ENCODE assay signal across 11 cellular contexts in the genomic region with DNA sequence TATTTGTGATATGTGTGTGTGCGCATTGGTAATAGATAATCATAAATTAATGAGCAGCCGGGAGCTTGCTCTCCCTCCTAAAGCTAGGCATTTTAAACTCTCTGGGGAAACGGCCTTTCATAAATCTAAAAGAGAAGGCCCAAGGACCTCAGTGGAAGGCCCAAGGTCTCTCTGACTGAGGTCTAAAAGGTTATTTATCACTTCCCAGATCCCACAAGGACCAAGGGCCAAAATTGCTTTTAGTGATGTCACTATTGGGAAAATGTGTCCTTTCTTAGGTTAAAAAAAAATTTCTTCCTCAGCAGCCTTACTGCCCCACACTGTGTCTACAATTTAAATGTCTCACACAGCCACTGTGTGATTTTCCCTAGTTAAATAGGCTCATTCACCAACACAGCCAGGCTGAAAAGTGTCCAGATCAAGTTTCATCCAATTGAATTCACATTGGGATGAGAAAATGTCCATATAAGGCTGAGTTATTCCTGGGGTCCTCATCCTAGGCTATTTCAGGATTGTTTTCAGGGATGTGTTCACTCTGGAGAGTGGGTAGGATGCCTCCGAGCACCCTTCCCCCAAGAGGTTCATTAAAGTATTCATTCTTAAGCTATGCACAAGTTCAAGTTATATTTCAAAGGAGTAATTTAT. TPM values are rescaled to one million over a fixed set of nuclear protein-coding genes. Genes with fewer than 3 reads are reported as not detected.
DNase-seq lines count a peak whose midpoint lies in the region; ATAC-seq and TF ChIP-seq lines count a peak whose summit lies in the region.
"Had no signal": no experiment of that assay in that cellular context is flagged by ENCODE, and none has a peak within 500 bp of the region (broad histone marks: within the 10 kb centered on the region; RNA-seq: fewer than 3 reads in every experiment).

No MANE protein-coding gene starts in this region.

- H3K27ac ChIP-seq in muscle layer of duodenum (ENCODE audit: low read length) = peak overlapping the region; percentile 98
- peak overlapping the region; percentile 68 to 98 (median 84) for H3K27ac ChIP-seq in tibial nerve

- no peak for TF ChIP-seq EP300 in tibial nerve (IDR thresholded peaks at IDR 0.05)

- no peaks in the 10 kb centered on the region for H3K9me3 ChIP-seq in muscle layer of duodenum (ENCODE audit: control insufficient read depth in 1 of 2, low read length in 2 of 2)
- H3K9me3 ChIP-seq in tibial nerve = no peaks in the 10 kb centered on the region

- TF ChIP-seq POLR2A in tibial nerve (IDR thresholded peaks at IDR 0.05) = no peak

- WGBS in tibial nerve, 2 donors = 39 to 47% methylated on average over 4 of the region's 4 CpGs

- TF ChIP-seq CTCF in tibial nerve (IDR thresholded peaks at IDR 0.05) = no peak

- ATAC-seq in HG03108 (IDR thresholded peaks at IDR 0.05; ENCODE audit: unreplicated experiment) = no peak

- H3K4me1 ChIP-seq in muscle layer of duodenum (ENCODE audit: control insufficient read depth in 1 of 2, insufficient read depth in 2 of 2, low read length in 2 of 2) (peaks cover 13 to 22% of the 10 kb centered on the region in 2 donors), tibial nerve (peaks cover 3 to 66% (median 40%) of the 10 kb centered on the region in 4 donors)

- H3K4me3 ChIP-seq in muscle layer of duodenum (ENCODE audit: low read depth in 1 of 2, low read length in 2 of 2) = no peak overlapping the region
- no peak overlapping the region for H3K4me3 ChIP-seq in tibial nerve

- no peaks in the 10 kb centered on the region for H3K27me3 ChIP-seq in muscle layer of duodenum (ENCODE audit: low read depth, low read length)
- H3K27me3 ChIP-seq in tibial nerve = no peaks in the 10 kb centered on the region

- DNase-seq in NCI-H748 (lab: John Stamatoyannopoulos, UW; ENCODE audit: unreplicated experiment) (peak; percentile 17), NCI-H748 treated with DMSO at 0.1 percent for 48 hours (lab: John Stamatoyannopoulos, UW) (no peak), cerebellar cortex (ENCODE audit: low spot score) (peak; percentile 49), tibial nerve (ENCODE audit: low spot score in 2 of 2) (no peak), mesenteric fat pad (ENCODE audit: low spot score) (no peak)
- no peak for DNase-seq in stimulated activated CD4-positive, alpha-beta T cell treated with anti-CD3 and anti-CD28 coated beads, Interleukin-2, amount 100 ng/mL, for 24 hours
- DNase-seq: activated naive CD8-positive, alpha-beta T cell treated with anti-CD3 and anti-CD28 coated beads for 36 hours; MV-4-11 had no signal

- H3K36me3 ChIP-seq in muscle layer of duodenum (ENCODE audit: control insufficient read depth in 1 of 2, insufficient read depth in 2 of 2, low read length in 2 of 2) (peaks cover 0 to 3% of the 10 kb centered on the region in 2 donors), tibial nerve (no peaks in the 10 kb centered on the region)

RNA-seq across cellular contexts. Expression of a gene that starts 46.1 kb away (rescaled TPM):
- total RNA-seq in tibial nerve (1 to 10 TPM; 1.6 to 8.1 (median 5.3) TPM), mesenteric fat pad (3.5 TPM)
- total RNA-seq: activated naive CD8-positive, alpha-beta T cell treated with anti-CD3 and anti-CD28 coated beads for 36 hours; B cell had no signal

Comparison
In these comparisons a context has a peak if more than half of its experiments do, and no peak if none do; other contexts are left out.
1. DNase-seq: peak in NCI-H748 (single experiment) and cerebellar cortex (single experiment); none in NCI-H748 treated with DMSO at 0.1 percent for 48 hours (single experiment), tibial nerve (0 of 2), stimulated activated CD4-positive, alpha-beta T cell treated with anti-CD3 and anti-CD28 coated beads, Interleukin-2, amount 100 ng/mL, for 24 hours (0 of 2) and mesenteric fat pad (single experiment).